ENCODE assay signal across 1 cellular context in the genomic region with DNA sequence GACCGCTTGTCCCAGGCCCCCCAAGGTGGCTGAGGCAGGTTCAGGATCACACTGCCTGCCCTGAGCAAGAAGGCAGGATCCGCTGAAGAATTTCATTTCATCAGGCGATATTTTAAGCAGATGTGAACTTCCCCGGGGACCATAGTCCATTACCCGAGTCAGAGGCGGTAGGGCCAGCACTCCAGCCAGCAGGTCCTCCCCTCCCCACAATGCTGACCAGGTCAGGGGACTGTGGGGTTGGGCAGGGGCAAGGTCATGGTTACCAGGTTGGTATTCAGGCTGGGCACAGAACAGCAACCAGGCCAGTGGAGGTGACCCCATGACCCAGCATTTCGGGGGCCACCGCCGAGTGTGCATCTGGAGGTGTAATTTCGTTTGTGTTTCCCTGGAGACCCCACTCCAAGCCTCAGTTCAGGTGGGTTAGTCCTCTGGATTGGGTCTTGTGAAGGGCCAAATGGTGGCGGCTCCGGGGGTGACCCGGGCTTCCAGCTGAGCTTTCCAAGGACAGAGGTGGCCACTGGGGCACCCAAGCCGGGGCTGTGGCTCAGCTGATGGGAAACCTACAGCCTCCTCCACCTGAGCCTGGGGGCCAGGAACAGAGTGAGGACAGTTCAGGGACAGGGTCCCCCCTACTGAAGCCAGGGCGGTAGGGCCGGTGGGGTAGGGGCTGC.
TF ChIP-seq lines count a peak whose summit lies in the region.

No MANE protein-coding gene starts in this region.

TF ChIP-seq in GM23338, 12 proteins besides CTCF, POLR2A, EP300 and RAD21:
- no peak for TF ChIP-seq JUNB (IDR thresholded peaks at IDR 0.05; ENCODE audit: unreplicated experiment)
- peak; percentile 81 for TF ChIP-seq EZH2 (IDR thresholded peaks at IDR 0.05; ENCODE audit: low read depth, unreplicated experiment)
